In the genomic region with DNA sequence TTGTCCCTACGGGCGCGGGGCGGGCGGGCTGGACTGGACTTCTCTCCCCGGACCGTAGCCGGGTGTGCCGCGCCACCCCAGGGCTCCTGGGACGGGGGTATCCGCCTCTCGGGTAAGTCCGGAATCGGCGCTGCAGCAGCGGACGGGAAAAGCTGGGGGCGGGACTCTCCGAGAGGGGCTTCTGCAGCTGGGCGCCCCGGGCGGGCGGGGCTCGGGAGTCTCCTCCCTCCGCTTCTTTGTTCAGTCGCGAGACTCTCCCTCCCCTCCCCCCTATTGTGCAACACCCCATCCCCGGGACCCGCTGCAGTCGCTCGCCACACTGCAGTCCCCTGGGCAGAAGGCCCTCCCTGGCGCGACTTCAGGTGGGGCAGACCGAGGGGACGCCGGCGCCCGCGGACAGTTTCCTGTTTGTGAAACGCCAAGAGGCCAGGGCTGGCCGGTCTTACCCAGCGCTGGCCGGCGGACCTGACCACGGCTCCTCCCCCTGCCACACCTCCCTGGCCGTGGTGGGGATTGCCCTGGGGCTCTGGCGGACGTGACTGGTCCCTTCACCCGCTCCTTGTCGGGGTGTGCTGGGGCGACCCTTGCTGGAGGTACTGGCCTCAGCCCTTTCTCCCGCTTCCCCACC, we compare ENCODE assay signal across 8 cellular contexts. TPM values are rescaled to one million over a fixed set of nuclear protein-coding genes. Genes with fewer than 3 reads are reported as not detected.
DNase-seq lines count a peak whose midpoint lies in the region; ATAC-seq and TF ChIP-seq lines count a peak whose summit lies in the region.

No MANE protein-coding gene starts in this region.

- H3K9me3 ChIP-seq in RWPE2 (ENCODE audit: severe bottlenecking), result no peaks in the 10 kb centered on the region

- H3K36me3 ChIP-seq in GM23338 (ENCODE audit: insufficient read depth) (peaks cover 37% of the 10 kb centered on the region), RWPE2 (ENCODE audit: low read depth) (peaks cover 46% of the 10 kb centered on the region)

- H3K4me1 ChIP-seq in GM23338 (ENCODE audit: insufficient read depth), result peaks cover 19% of the 10 kb centered on the region
- H3K4me1 ChIP-seq in RWPE2 (ENCODE audit: insufficient read depth, poor library complexity, severe bottlenecking), result peaks cover 24% of the 10 kb centered on the region

- peaks cover 8% of the 10 kb centered on the region; the same call in 1 of the 2 replicates for H4K20me1 ChIP-seq in GM23338 (replicated peaks; ENCODE audit: insufficient read depth)

- ATAC-seq in GM23338 (peak; percentile 74), RWPE2 (ENCODE audit: low read depth) (peak; percentile 66)

- H3K27me3 Mint-ChIP-seq in GM23338 (ENCODE audit: insufficient read depth, low read depth, poor library complexity) (peaks cover 20% of the 10 kb centered on the region), neural crest cell (ENCODE audit: low read depth) (peaks cover 3% of the 10 kb centered on the region)
- no peaks in the 10 kb centered on the region for H3K27me3 Mint-ChIP-seq in stimulated activated naive CD8-positive, alpha-beta T cell treated with anti-CD3 and anti-CD28 coated beads, Interleukin-15, Interleukin-2, amounts not matched to agents 100 ng/mL and 50 ng/mL, for 24 hours

- no peaks in the 10 kb centered on the region for H3F3A ChIP-seq in GM23338 (replicated peaks; ENCODE audit: low read depth)

- H3K36me3 Mint-ChIP-seq in GM23338 (ENCODE audit: low read depth) (peaks cover 29% of the 10 kb centered on the region; the same call in 2 of the 3 replicates), neural crest cell (ENCODE audit: low read depth) (peaks cover 11% of the 10 kb centered on the region)
- peaks cover 12% of the 10 kb centered on the region for H3K36me3 Mint-ChIP-seq in stimulated activated naive CD8-positive, alpha-beta T cell treated with anti-CD3 and anti-CD28 coated beads, Interleukin-15, Interleukin-2, amounts not matched to agents 100 ng/mL and 50 ng/mL, for 24 hours (ENCODE audit: low read depth)

- H3K4me3 Mint-ChIP-seq in GM23338 (peak overlapping the region; percentile 98), neural crest cell (peak overlapping the region; percentile 98)
- H3K4me3 Mint-ChIP-seq in stimulated activated naive CD8-positive, alpha-beta T cell treated with anti-CD3 and anti-CD28 coated beads, Interleukin-15, Interleukin-2, amounts not matched to agents 100 ng/mL and 50 ng/mL, for 24 hours, result peak overlapping the region; percentile 99

- H3K9me2 ChIP-seq in GM23338 (ENCODE audit: insufficient read depth), result no peaks in the 10 kb centered on the region

- H3K27ac Mint-ChIP-seq in GM23338 (peak overlapping the region; percentile 77; the same call in 1 of the 2 replicates), neural crest cell (ENCODE audit: unreplicated experiment) (peak overlapping the region; percentile 70)
- peak overlapping the region; percentile 4 for H3K27ac Mint-ChIP-seq in stimulated activated naive CD8-positive, alpha-beta T cell treated with anti-CD3 and anti-CD28 coated beads, Interleukin-15, Interleukin-2, amounts not matched to agents 100 ng/mL and 50 ng/mL, for 24 hours

- H3K9me3 Mint-ChIP-seq in GM23338 (no peaks in the 10 kb centered on the region; the same call in 2 of the 3 replicates), neural crest cell (no peaks in the 10 kb centered on the region)
- H3K9me3 Mint-ChIP-seq in stimulated activated naive CD8-positive, alpha-beta T cell treated with anti-CD3 and anti-CD28 coated beads, Interleukin-15, Interleukin-2, amounts not matched to agents 100 ng/mL and 50 ng/mL, for 24 hours, result no peaks in the 10 kb centered on the region

- DNase-seq in DMS79 (lab: John Stamatoyannopoulos, UW) (peak; percentile 65), GM23338 (ENCODE audit: low spot score) (peak; percentile 95), Kasumi-1 (lab: John Stamatoyannopoulos, UW) (peak; percentile 88 to 91), RWPE2 (ENCODE audit: low spot score) (peak; percentile 90), activated gamma-delta T cell (lab: John Stamatoyannopoulos, UW) (peak; percentile 65), fibroblast of villous mesenchyme (ENCODE audit: low read depth) (peak; percentile 90), neural crest cell (ENCODE audit: low read depth, low spot score) (peak; percentile 83)

- peak overlapping the region; percentile 64 for H3K4me3 ChIP-seq in GM23338
- H3K4me3 ChIP-seq in RWPE2 (ENCODE audit: severe bottlenecking), result peak overlapping the region; percentile 96
- H3K4me3 ChIP-seq in fibroblast of villous mesenchyme (ENCODE audit: low read depth, low read length), result peak overlapping the region; percentile 93

- H3K27ac ChIP-seq in GM23338 (ENCODE audit: low read depth) (peak overlapping the region; percentile 100), RWPE2 (ENCODE audit: poor library complexity, severe bottlenecking) (peak overlapping the region; percentile 82)

- peak in 1 of 2 experiments; percentile 53; a peak in 2 of 4 replicates for TF ChIP-seq CTCF in GM23338 (conservative IDR thresholded peaks at IDR 0.05; ENCODE audit: low read depth in 2 of 2)
- peak; percentile 31 for TF ChIP-seq CTCF in RWPE2 (IDR thresholded peaks at IDR 0.05; ENCODE audit: poor library complexity, severe bottlenecking)
- no peak for TF ChIP-seq CTCF in fibroblast of villous mesenchyme (IDR thresholded peaks at IDR 0.05; ENCODE audit: insufficient read depth, low read depth, low read length)
- no peak for TF ChIP-seq CTCF in neural crest cell (conservative IDR thresholded peaks at IDR 0.05)

- H3K79me2 ChIP-seq in GM23338 (replicated peaks; ENCODE audit: insufficient read depth), result peaks cover 15% of the 10 kb centered on the region

- no peaks in the 10 kb centered on the region for H3K27me3 ChIP-seq in GM23338 (ENCODE audit: insufficient read depth)
- H3K27me3 ChIP-seq in RWPE2 (ENCODE audit: insufficient read depth, poor library complexity, severe bottlenecking), result no peaks in the 10 kb centered on the region

- H3K4me1 Mint-ChIP-seq in GM23338, result peaks cover 31% of the 10 kb centered on the region
- H3K4me1 Mint-ChIP-seq in neural crest cell, result peaks cover 52% of the 10 kb centered on the region
- H3K4me1 Mint-ChIP-seq in stimulated activated naive CD8-positive, alpha-beta T cell treated with anti-CD3 and anti-CD28 coated beads, Interleukin-15, Interleukin-2, amounts not matched to agents 100 ng/mL and 50 ng/mL, for 24 hours (ENCODE audit: low read depth), result peaks cover 55% of the 10 kb centered on the region

- H3K4me2 ChIP-seq in GM23338, result peak overlapping the region; percentile 91

- H2AFZ ChIP-seq in GM23338, result no peak overlapping the region

TF ChIP-seq in GM23338, 12 proteins besides CTCF, POLR2A, EP300 and RAD21:
- TF ChIP-seq POLR2AphosphoS5 (IDR thresholded peaks at IDR 0.05; ENCODE audit: low read depth) (peak; percentile 62), NANOG (IDR thresholded peaks at IDR 0.05; ENCODE audit: borderline replicate concordance) (no peak)

RNA-seq across cellular contexts. Expression of a gene that starts 1.0 kb away (rescaled TPM):
- total RNA-seq in GM23338 (2014; rRNA removed; shearing (Covaris generic)), result 14.2 and 16.5 TPM in 2 replicates
- polyA plus RNA-seq in GM23338 (2016; fragmentation: Nextera tagmentation; extraction: Ambion mirVana), result 5.4 and 7.1 TPM in 2 replicates
- total RNA-seq in fibroblast of villous mesenchyme (20.0 and 25.9 TPM in 2 replicates), neural crest cell (57.2 and 58.8 TPM in 2 replicates)

Comparison
In these comparisons a context has a peak if more than half of its experiments do, and no peak if none do; other contexts are left out.
1. Peak in every context shown above with its lines: DNase-seq, ATAC-seq, H3K4me3 ChIP-seq and H3K27ac ChIP-seq.
2. H3K27ac Mint-ChIP-seq: peak in every context shown above with its lines; median percentile 77 in GM23338; 70 in neural crest cell; 4 in stimulated activated naive CD8-positive, alpha-beta T cell treated with anti-CD3 and anti-CD28 coated beads, Interleukin-15, Interleukin-2, amounts not matched to agents 100 ng/mL and 50 ng/mL, for 24 hours.